Comparison of ENCODE assay signal across 8 cellular contexts in the genomic region with DNA sequence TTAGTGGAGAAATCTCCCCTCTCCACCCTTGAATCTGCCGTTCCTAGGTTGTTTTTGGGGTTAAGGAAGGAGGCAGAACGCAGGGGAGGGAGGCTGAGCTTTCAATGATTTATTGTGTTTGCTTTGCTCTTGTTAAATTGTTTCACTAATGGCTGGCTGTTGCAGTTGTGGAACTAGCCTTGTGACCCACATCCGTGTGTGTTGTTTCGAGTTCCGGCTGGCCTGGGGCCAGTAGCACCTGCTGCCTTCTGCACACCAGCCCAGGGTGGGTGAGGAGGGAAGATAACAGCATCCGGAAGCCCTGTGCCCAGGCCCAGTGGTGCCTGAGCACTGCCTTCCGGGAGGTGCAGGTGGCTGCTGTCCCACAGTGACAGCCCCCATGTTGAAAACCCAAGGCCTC. TPM values are rescaled to one million over a fixed set of nuclear protein-coding genes. Genes with fewer than 3 reads are reported as not detected.
A peak's percentile ranks its signal among the peaks of the same experiment; 100 is the strongest.
DNase-seq lines count a peak whose midpoint lies in the region; ATAC-seq, FAIRE-seq and TF ChIP-seq lines count a peak whose summit lies in the region.

No MANE protein-coding gene starts in this region.

- POLR2A ChIA-PET in CD8-positive, alpha-beta memory T cell (lab: Charles Lee), result interaction anchor here (3.3 kb wide), 1 partner anchor 66 kb away, joined by 26 read pairs; a partner anchor contains a TSS

- no peak overlapping the region for H3K27ac ChIP-seq in CD8-positive, alpha-beta memory T cell (ENCODE audit: low read depth, low read length)
- peak overlapping the region; percentile 69 for H3K27ac ChIP-seq in OCI-LY3 (ENCODE audit: low read length)

- peak overlapping the region; percentile 77 for H3K4me2 ChIP-seq in OCI-LY3 (ENCODE audit: low read length)

- H3K27ac Mint-ChIP-seq in CD8-positive, alpha-beta memory T cell, result peak overlapping the region; percentile 78 to 97 (median 92)
- peak overlapping the region; percentile 95 for H3K27ac Mint-ChIP-seq in stimulated activated naive B cell treated with anti-CD40 and anti-IgM and Interleukin-4, amounts not matched to agents 10 μg/mL and 1 μg/mL and 100 μg/mL, for 72 hours

- peaks cover 3 to 21% (median 5%) of the 10 kb centered on the region in 3 donors for H3K36me3 Mint-ChIP-seq in CD8-positive, alpha-beta memory T cell
- H3K36me3 Mint-ChIP-seq in stimulated activated naive B cell treated with anti-CD40 and anti-IgM and Interleukin-4, amounts not matched to agents 10 μg/mL and 1 μg/mL and 100 μg/mL, for 72 hours, result peaks cover 4 to 41% of the 10 kb centered on the region in 2 donors

- H3K4me3 Mint-ChIP-seq in CD8-positive, alpha-beta memory T cell, result peak overlapping the region; percentile 50 to 87 (median 69)
- H3K4me3 Mint-ChIP-seq in stimulated activated naive B cell treated with anti-CD40 and anti-IgM and Interleukin-4, amounts not matched to agents 10 μg/mL and 1 μg/mL and 100 μg/mL, for 72 hours, result peak overlapping the region; percentile 77 to 95

- no peaks in the 10 kb centered on the region for H3K9me3 ChIP-seq in CD8-positive, alpha-beta memory T cell (ENCODE audit: low read length)
- no peaks in the 10 kb centered on the region for H3K9me3 ChIP-seq in OCI-LY3 (ENCODE audit: insufficient read depth, low read length)

- H3K9ac ChIP-seq in OCI-LY3 (ENCODE audit: low read length), result peak overlapping the region; percentile 38; the same call in 1 of the 2 replicates

- peak; percentile 16 to 75 (median 65) for DNase-seq in CD8-positive, alpha-beta memory T cell
- peak; percentile 20 for DNase-seq in effector CD8-positive, alpha-beta T cell (lab: John Stamatoyannopoulos, UW)
- peak; percentile 55 for DNase-seq in stimulated activated naive B cell treated with anti-CD40 and anti-IgM and Interleukin-4, amounts not matched to agents 10 μg/mL and 1 μg/mL and 100 μg/mL, for 72 hours
- DNase-seq in frontal cortex (ENCODE audit: low spot score in 2 of 2), result no peak
- DNase-seq in middle frontal gyrus (ENCODE audit: extremely low spot score, low spot score), result no peak

- peaks cover 36% of the 10 kb centered on the region for H3K79me2 ChIP-seq in OCI-LY3 (ENCODE audit: low read length)

- H2AFZ ChIP-seq in OCI-LY3 (ENCODE audit: low read depth, low read length), result no peak overlapping the region

- CTCF ChIA-PET in CD8-positive, alpha-beta memory T cell (lab: Charles Lee), result interaction anchor here (1.4 to 6.4 kb wide), 2 partner anchors 66 to 95 kb away, joined by 3 to 55 read pairs; a partner anchor contains a TSS

- H3K4me1 ChIP-seq in CD8-positive, alpha-beta memory T cell (ENCODE audit: insufficient read depth, low read length), result peaks cover 36% of the 10 kb centered on the region
- peaks cover 33% of the 10 kb centered on the region for H3K4me1 ChIP-seq in OCI-LY3 (ENCODE audit: low read length)

- H3K4me1 Mint-ChIP-seq in CD8-positive, alpha-beta memory T cell, result peaks cover 50 to 65% (median 56%) of the 10 kb centered on the region in 3 donors
- H3K4me1 Mint-ChIP-seq in stimulated activated naive B cell treated with anti-CD40 and anti-IgM and Interleukin-4, amounts not matched to agents 10 μg/mL and 1 μg/mL and 100 μg/mL, for 72 hours, result peaks cover 50 to 65% of the 10 kb centered on the region in 2 donors

- H3K9me3 Mint-ChIP-seq in CD8-positive, alpha-beta memory T cell, result no peaks in the 10 kb centered on the region
- no peaks in the 10 kb centered on the region for H3K9me3 Mint-ChIP-seq in stimulated activated naive B cell treated with anti-CD40 and anti-IgM and Interleukin-4, amounts not matched to agents 10 μg/mL and 1 μg/mL and 100 μg/mL, for 72 hours

- no peak for TF ChIP-seq CTCF in OCI-LY3 (IDR thresholded peaks at IDR 0.05; ENCODE audit: low read depth, low read length)

- ATAC-seq in GM19023 (IDR thresholded peaks at IDR 0.05; ENCODE audit: unreplicated experiment), result peak; percentile 62
- ATAC-seq in HG03066 (IDR thresholded peaks at IDR 0.05; ENCODE audit: low read depth, unreplicated experiment), result peak; percentile 65
- peak; percentile 62 to 74 for ATAC-seq in stimulated activated naive B cell treated with anti-CD40 and anti-IgM and Interleukin-4, amounts not matched to agents 10 μg/mL and 1 μg/mL and 100 μg/mL, for 72 hours (replicated peaks)

- FAIRE-seq in frontal cortex (lab: Jason Lieb, UNC), result no peak

- H4K20me1 ChIP-seq in OCI-LY3 (ENCODE audit: insufficient read depth, low read length), result peaks cover 17% of the 10 kb centered on the region; the same call in 1 of the 2 replicates

- H3K27me3 ChIP-seq in CD8-positive, alpha-beta memory T cell (ENCODE audit: insufficient read depth, low read length, poor library complexity, severe bottlenecking), result no peaks in the 10 kb centered on the region
- no peaks in the 10 kb centered on the region for H3K27me3 ChIP-seq in OCI-LY3 (ENCODE audit: low read depth, low read length)

- peak overlapping the region; percentile 24 for H3K4me3 ChIP-seq in CD8-positive, alpha-beta memory T cell (ENCODE audit: low read length)
- H3K4me3 ChIP-seq in OCI-LY3 (ENCODE audit: low read length), result peak overlapping the region; percentile 58

- no peaks in the 10 kb centered on the region for H3K36me3 ChIP-seq in CD8-positive, alpha-beta memory T cell (ENCODE audit: insufficient read depth, low read length)
- H3K36me3 ChIP-seq in OCI-LY3 (replicated peaks; ENCODE audit: low read depth, low read length), result peaks cover 3% of the 10 kb centered on the region

- no peaks in the 10 kb centered on the region for H3K27me3 Mint-ChIP-seq in CD8-positive, alpha-beta memory T cell
- no peaks in the 10 kb centered on the region for H3K27me3 Mint-ChIP-seq in stimulated activated naive B cell treated with anti-CD40 and anti-IgM and Interleukin-4, amounts not matched to agents 10 μg/mL and 1 μg/mL and 100 μg/mL, for 72 hours

RNA-seq across cellular contexts. Expression of a gene that starts 3.6 kb away (rescaled TPM):
- total RNA-seq in CD8-positive, alpha-beta memory T cell, result 10 to 100 TPM; 39.7 to 39.9 TPM
- 25.9 TPM for polyA plus RNA-seq in CD8-positive, alpha-beta memory T cell
- 33.0 TPM for total RNA-seq in frontal cortex

Comparison
In these comparisons a context has a peak if more than half of its experiments do, and no peak if none do; other contexts are left out.
1. DNase-seq: peak in CD8-positive, alpha-beta memory T cell (5 of 5), effector CD8-positive, alpha-beta T cell (single experiment) and stimulated activated naive B cell treated with anti-CD40 and anti-IgM and Interleukin-4, amounts not matched to agents 10 μg/mL and 1 μg/mL and 100 μg/mL, for 72 hours (single experiment); none in frontal cortex (0 of 2) and middle frontal gyrus (single experiment).
2. Peak in every context shown above with its lines, with median percentiles within 50 percentile points of each other: ATAC-seq.